Comparison of ENCODE assay signal across 25 cellular contexts in genomic region chr2:2860583-2861300, GRCh38.
"Had no signal": no experiment of that assay in that cellular context is flagged by ENCODE, and none has a peak within 500 bp of the region (broad histone marks: within the 10 kb centered on the region; RNA-seq: fewer than 3 reads in every experiment).

No MANE protein-coding gene starts in this region.

- ATAC-seq: foreskin keratinocyte; gastroesophageal sphincter; heart left ventricle; left lobe of liver; naive thymus-derived CD4-positive, alpha-beta T cell; sciatic nerve had no signal

- H3K27me3 ChIP-seq: foreskin keratinocyte, heart left ventricle, hepatocyte, neural progenitor cell, right atrium auricular region, thyroid gland had no signal

- DNase-seq: dermis blood vessel endothelial cell; effector memory CD4-positive, alpha-beta T cell; foreskin keratinocyte; heart left ventricle; kidney; mesenchymal stem cell; midbrain; naive thymus-derived CD4-positive, alpha-beta T cell; nucleus accumbens; stimulated activated CD4-positive, alpha-beta T cell treated with anti-CD3 and anti-CD28 coated beads, Interleukin-2, amount 100 ng/mL, for 24 hours; stimulated activated CD4-positive, alpha-beta T cell treated with anti-CD3 and anti-CD28 coated beads, Interleukin-4, amount 100 ng/mL, for 24 hours; stimulated activated naive CD4-positive, alpha-beta T cell treated with Interleukin-2 at 50 U/mL for 16 hours; stomach; thyroid gland; trophoblast cell had no signal

- H3K79me2 ChIP-seq: hepatocyte had no signal

- H3K9me3 ChIP-seq: esophagus muscularis mucosa, gastroesophageal sphincter, heart left ventricle, prostate gland, right atrium auricular region, stomach, thyroid gland had no signal

- H3K9ac ChIP-seq: neural progenitor cell had no signal

- H3K4me1 ChIP-seq: esophagus muscularis mucosa, foreskin keratinocyte, gastroesophageal sphincter, heart left ventricle, neural progenitor cell, prostate gland, right atrium auricular region, stomach, thyroid gland had no signal

- H3K36me3 ChIP-seq: esophagus muscularis mucosa, gastroesophageal sphincter, heart left ventricle, neural progenitor cell, prostate gland, right atrium auricular region, stomach, thyroid gland had no signal

- H3K4me3 ChIP-seq: esophagus muscularis mucosa, gastroesophageal sphincter, heart left ventricle, hepatocyte, neural progenitor cell, prostate gland, right atrium auricular region, smooth muscle cell, stomach, thyroid gland had no signal

- H2AFZ ChIP-seq: hepatocyte, neural progenitor cell had no signal

- H3K4me2 ChIP-seq: hepatocyte, neural progenitor cell, smooth muscle cell had no signal

- H3K27ac ChIP-seq: esophagus muscularis mucosa, foreskin keratinocyte, gastroesophageal sphincter, heart left ventricle, hepatocyte, neural progenitor cell, prostate gland, right atrium auricular region, stomach, thyroid gland had no signal

- FAIRE-seq: endothelial cell of umbilical vein, kidney had no signal
